In the genomic region with DNA sequence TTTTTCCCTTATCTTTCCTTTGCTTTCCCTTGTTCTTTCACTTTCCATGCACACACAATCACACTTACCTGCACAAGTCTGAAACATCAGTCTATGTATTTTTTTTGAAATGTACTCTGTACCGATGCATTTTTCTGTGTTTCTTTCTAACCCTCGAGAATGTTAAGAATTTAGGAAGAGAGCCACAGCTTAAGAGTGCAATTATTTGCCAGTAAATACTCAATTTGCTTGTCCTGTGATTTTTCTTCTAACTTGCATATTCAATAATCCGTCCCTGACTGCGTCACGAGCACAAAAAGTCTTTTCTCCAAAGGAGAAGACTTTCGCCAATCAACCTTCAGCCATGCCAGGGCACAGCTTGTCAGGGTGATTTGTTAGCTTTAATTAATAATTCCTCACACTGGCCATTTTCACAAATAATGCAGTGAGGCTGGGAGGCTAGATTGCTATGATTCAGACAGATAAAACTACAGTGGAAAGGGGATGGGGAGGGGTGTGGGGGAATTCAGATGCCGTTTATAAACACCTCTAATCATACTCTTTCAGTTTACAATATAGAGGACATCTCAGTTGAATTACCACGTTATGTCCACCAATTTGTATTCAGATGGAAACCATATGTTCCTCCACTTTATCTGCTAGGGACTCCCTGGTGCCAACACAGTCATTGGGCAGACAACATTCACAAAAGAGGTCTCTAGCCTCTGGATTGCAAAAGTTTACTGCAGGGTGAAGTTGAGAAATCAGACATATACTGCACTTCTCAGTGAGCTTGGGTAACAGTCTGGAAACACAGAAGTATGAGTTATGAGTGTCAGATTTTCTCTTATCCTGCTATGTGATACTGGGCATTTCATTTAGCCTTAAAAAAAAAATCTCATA, we compare ENCODE assay signal across 10 cellular contexts.
DNase-seq lines count a peak whose midpoint lies in the region; ATAC-seq and TF ChIP-seq lines count a peak whose summit lies in the region.
"Had no signal": no experiment of that assay in that cellular context is flagged by ENCODE, and none has a peak within 500 bp of the region (broad histone marks: within the 10 kb centered on the region; RNA-seq: fewer than 3 reads in every experiment).

No MANE protein-coding gene starts in this region.

- H3K4me3 ChIP-seq in choroid plexus epithelial cell (ENCODE audit: low read depth, low read length): peak overlapping the region; percentile 37
- peak overlapping the region; percentile 53 for H3K4me3 ChIP-seq in urinary bladder (ENCODE audit: low read depth, low read length)

- no peaks in the 10 kb centered on the region for H3K4me1 ChIP-seq in urinary bladder (ENCODE audit: insufficient read depth)

- DNase-seq in LHCN-M2 (ENCODE audit: low read depth): peak; percentile 75
- peak; percentile 83 for DNase-seq in choroid plexus epithelial cell (ENCODE audit: low read depth)
- peak; percentile 36 for DNase-seq in medulla oblongata (ENCODE audit: extremely low spot score)
- DNase-seq in activated gamma-delta T cell (lab: John Stamatoyannopoulos, UW): no peak
- no peak for DNase-seq in islet precursor cell
- DNase-seq: activated CD4-positive, alpha-beta memory T cell treated with anti-CD3 and anti-CD28 coated beads, Interleukin-2, amount 10 ng/mL, durations not matched to agents 7 days and 5 days; effector CD4-positive, alpha-beta T cell; NCI-H345 had no signal

- no peak for ATAC-seq in HG03045 (IDR thresholded peaks at IDR 0.05; ENCODE audit: unreplicated experiment)

- TF ChIP-seq CTCF in choroid plexus epithelial cell (conservative IDR thresholded peaks at IDR 0.05; ENCODE audit: low read depth, low read length): no peak

- 30% methylated on average over 8 of the region's 8 CpGs for WGBS in urinary bladder

- H3K36me3 ChIP-seq in urinary bladder (ENCODE audit: insufficient read depth): no peaks in the 10 kb centered on the region

- H3K27ac ChIP-seq in urinary bladder (ENCODE audit: low read depth): no peak overlapping the region

Comparison
In these comparisons a context has a peak if more than half of its experiments do, and no peak if none do; other contexts are left out.
1. DNase-seq: peak in LHCN-M2 (single experiment), choroid plexus epithelial cell (single experiment) and medulla oblongata (single experiment); none in activated gamma-delta T cell (single experiment) and islet precursor cell (single experiment).